1 cellular context compared by ENCODE assay signal in the genomic region with DNA sequence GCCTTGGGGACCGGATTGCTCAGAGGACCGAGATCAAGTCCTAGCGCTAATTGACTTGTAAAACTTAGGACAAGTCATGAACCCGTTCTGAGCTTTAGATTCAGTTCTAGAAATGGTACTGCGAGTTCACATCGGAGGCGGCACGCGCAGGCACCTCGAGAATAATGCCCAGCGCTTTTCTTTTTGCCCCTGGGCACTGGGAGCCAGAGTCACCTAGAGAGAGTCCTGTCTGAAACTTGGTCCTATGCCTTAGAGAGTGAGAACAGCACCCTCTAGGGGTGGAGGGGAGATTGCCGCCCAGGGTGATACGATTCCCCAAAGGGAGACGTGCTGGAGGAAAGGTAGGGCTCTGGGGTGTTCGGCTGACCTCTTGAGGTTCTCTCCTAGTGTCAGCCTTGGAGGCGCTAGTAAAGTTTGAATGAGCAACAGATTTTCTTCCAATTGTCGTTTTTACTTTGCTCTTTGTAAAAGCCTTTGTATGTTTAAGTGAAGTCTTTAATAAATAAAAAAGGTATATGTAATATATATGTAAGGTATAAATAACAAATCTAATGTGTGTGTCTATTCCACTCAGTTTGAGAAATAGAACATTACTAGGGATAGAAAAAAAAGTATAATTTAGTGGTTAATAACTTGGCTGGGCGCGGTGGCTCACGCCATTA.
TF ChIP-seq lines count a peak whose summit lies in the region.

No MANE protein-coding gene starts in this region.

TF ChIP-seq in neural cell, 6 proteins besides CTCF, POLR2A, EP300 and RAD21:
- TF ChIP-seq POLR2AphosphoS5 (IDR thresholded peaks at IDR 0.05) (no peak), SMC3 (conservative IDR thresholded peaks at IDR 0.05; ENCODE audit: poor library complexity) (peak; percentile 15)
